Comparison of ENCODE assay signal across 8 cellular contexts in genomic region chr10:110495731-110496552, GRCh38. TPM values are rescaled to one million over a fixed set of nuclear protein-coding genes. Genes with fewer than 3 reads are reported as not detected.
DNase-seq lines count a peak whose midpoint lies in the region; ATAC-seq, FAIRE-seq and TF ChIP-seq lines count a peak whose summit lies in the region.

No MANE protein-coding gene starts in this region.

- no peaks in the 10 kb centered on the region for H3K27me3 ChIP-seq in astrocyte (ENCODE audit: insufficient read depth, low read length)
- peaks cover 30% of the 10 kb centered on the region for H3K27me3 ChIP-seq in iPS-15b (ENCODE audit: control insufficient read depth, insufficient read depth, low read length)

- no peaks in the 10 kb centered on the region for H3K9me3 Mint-ChIP-seq in T-cell
- H3K9me3 Mint-ChIP-seq in astrocyte (ENCODE audit: unreplicated experiment): no peaks in the 10 kb centered on the region

- H3K4me1 Mint-ChIP-seq in T-cell (peaks cover 39 to 43% (median 42%) of the 10 kb centered on the region in 3 donors), astrocyte (ENCODE audit: low read depth, unreplicated experiment) (peaks cover 31% of the 10 kb centered on the region)

- H3K9me3 ChIP-seq in astrocyte (ENCODE audit: insufficient read depth, low read depth, low read length) (no peaks in the 10 kb centered on the region), iPS-15b (ENCODE audit: control insufficient read depth, insufficient read depth, low read length) (no peaks in the 10 kb centered on the region)

- FAIRE-seq in astrocyte (lab: Jason Lieb, UNC): no peak

- peak overlapping the region; percentile 91 for H3K9ac ChIP-seq in astrocyte (ENCODE audit: low read length)
- no peak overlapping the region for H3K9ac ChIP-seq in iPS-15b (ENCODE audit: low read depth, low read length)

- H3K4me3 ChIP-seq in GM12865 (ENCODE audit: low read depth, low read length): peak overlapping the region; percentile 77; the same call in 1 of the 2 replicates
- H3K4me3 ChIP-seq in astrocyte (ENCODE audit: insufficient read depth, low read depth, low read length): peak overlapping the region; percentile 75
- H3K4me3 ChIP-seq in iPS-15b (ENCODE audit: low read depth, low read length): peak overlapping the region; percentile 67

- H2AFZ ChIP-seq in astrocyte (ENCODE audit: low read depth, low read length): no peak overlapping the region

- H3K4me1 ChIP-seq in astrocyte (ENCODE audit: insufficient read depth, low read length): peaks cover 35% of the 10 kb centered on the region
- peaks cover 17% of the 10 kb centered on the region for H3K4me1 ChIP-seq in iPS-15b (ENCODE audit: control insufficient read depth, insufficient read depth, low read length)

- ATAC-seq in T-cell (replicated peaks in 1 of 4) (no peak), GM18511 (IDR thresholded peaks at IDR 0.05; ENCODE audit: unreplicated experiment) (no peak), GM18861 (IDR thresholded peaks at IDR 0.05; ENCODE audit: unreplicated experiment) (no peak), HG03442 (IDR thresholded peaks at IDR 0.05; ENCODE audit: unreplicated experiment) (no peak)

- H3K4me2 ChIP-seq in astrocyte (ENCODE audit: low read length): peak overlapping the region; percentile 94

- peak; percentile 50 for DNase-seq in GM12865 (ENCODE audit: low read depth)
- DNase-seq in T-cell: peak in 27 of 34 experiments; percentile 16 to 48 (median 33)
- peak; percentile 87 for DNase-seq in astrocyte (ENCODE audit: low read depth)
- DNase-seq in stimulated activated CD4-positive, alpha-beta T cell treated with anti-CD3 and anti-CD28 coated beads, Interleukin-15, amount 100 ng/mL, for 24 hours: peak; percentile 83

- H3K36me3 ChIP-seq in astrocyte (ENCODE audit: insufficient read depth, low read length) (no peaks in the 10 kb centered on the region), iPS-15b (ENCODE audit: control insufficient read depth, insufficient read depth, low read length) (no peaks in the 10 kb centered on the region)

- H3K27ac ChIP-seq in astrocyte (ENCODE audit: low read depth, low read length): peak overlapping the region; percentile 96

- TF ChIP-seq CTCF in GM12865 (IDR thresholded peaks at IDR 0.05; ENCODE audit: insufficient read depth, low read depth, low read length, missing control alignments) (no peak), astrocyte (IDR thresholded peaks at IDR 0.05; ENCODE audit: insufficient read depth, low read depth, low read length) (no peak)

- H3K36me3 Mint-ChIP-seq in T-cell: no peaks in the 10 kb centered on the region
- peaks cover 7% of the 10 kb centered on the region for H3K36me3 Mint-ChIP-seq in astrocyte (ENCODE audit: low read depth, unreplicated experiment)

- H3K27me3 Mint-ChIP-seq in T-cell (no peaks in the 10 kb centered on the region), astrocyte (ENCODE audit: low read depth, unreplicated experiment) (no peaks in the 10 kb centered on the region)

- POLR2A ChIA-PET in T-cell (lab: Charles Lee): no interaction called here

- peaks cover 26% of the 10 kb centered on the region for H4K20me1 ChIP-seq in astrocyte (ENCODE audit: insufficient read depth, low read length)

- H3K4me3 Mint-ChIP-seq in T-cell (peak overlapping the region; percentile 89 to 92 (median 91)), astrocyte (ENCODE audit: unreplicated experiment) (peak overlapping the region; percentile 99)

- CTCF ChIA-PET in T-cell (lab: Charles Lee): interaction anchor here (0.5 to 1.0 kb wide), 4 partner anchors 9 to 286 kb away, joined by 3 to 7 read pairs (median 4); no protein-coding TSS in a partner anchor

- H3K27ac Mint-ChIP-seq in T-cell: peak overlapping the region; percentile 86 to 89
- H3K27ac Mint-ChIP-seq in astrocyte (ENCODE audit: unreplicated experiment): peak overlapping the region; percentile 99

- H3K79me2 ChIP-seq in astrocyte (ENCODE audit: insufficient read depth, low read length): peaks cover 39% of the 10 kb centered on the region

RNA-seq across cellular contexts. Expression of gene DUSP5, which starts 1.8 kb away (rescaled TPM):
- total RNA-seq in T-cell (10 to 100 TPM in 2 of 5 donors, 1 to 10 TPM in 3; 6.6 to 69.5 (median 9.6) TPM), astrocyte (35.0 and 36.4 TPM in 2 replicates)

Comparison
In these comparisons a context has a peak if more than half of its experiments do, and no peak if none do; other contexts are left out.
1. DNase-seq: peak in every context shown above with its lines; median percentile 87 in astrocyte; 83 in stimulated activated CD4-positive, alpha-beta T cell treated with anti-CD3 and anti-CD28 coated beads, Interleukin-15, amount 100 ng/mL, for 24 hours; 50 in GM12865; 33 in T-cell.